ENCODE assay signal across 12 cellular contexts in the genomic region with DNA sequence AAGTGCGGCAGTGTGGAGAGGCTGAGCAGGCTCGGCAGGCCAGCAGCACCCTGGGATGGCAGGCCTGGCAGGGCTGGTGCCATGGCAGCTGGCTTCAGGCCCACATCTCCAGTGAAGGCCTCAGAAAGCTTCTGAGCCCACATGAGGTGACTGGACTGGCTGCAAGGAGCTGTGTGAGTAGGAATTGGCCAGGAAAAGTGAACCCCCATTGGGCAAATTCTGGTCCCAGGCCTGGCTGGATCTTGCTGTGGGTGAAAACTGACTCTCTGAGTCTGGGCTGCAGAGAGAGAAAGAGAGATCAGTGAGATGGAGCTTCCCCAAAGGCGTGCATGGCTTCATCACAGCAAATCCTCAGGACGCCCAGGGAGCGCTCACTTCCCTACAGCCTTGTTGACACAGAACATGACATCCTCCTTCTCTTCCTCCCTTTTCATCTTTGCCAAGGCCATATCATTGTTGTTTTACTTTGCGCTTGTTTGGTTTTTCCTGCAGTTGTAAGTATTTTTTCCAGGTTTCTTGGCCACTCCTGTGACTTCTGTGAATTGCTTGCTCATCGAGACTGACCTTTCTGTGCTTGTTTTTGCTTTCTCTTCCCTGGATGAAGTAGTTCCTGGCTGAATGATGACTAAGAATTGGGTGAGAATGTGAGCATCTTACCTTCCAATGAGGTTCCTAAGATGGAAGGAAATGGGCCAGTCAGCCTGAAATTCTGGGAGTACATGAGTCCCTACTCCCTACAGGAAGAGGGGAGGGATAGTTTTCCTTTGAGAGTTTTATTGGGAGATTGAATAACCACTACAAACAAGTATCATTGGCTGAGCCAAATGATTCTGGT.
DNase-seq lines count a peak whose midpoint lies in the region; ATAC-seq and TF ChIP-seq lines count a peak whose summit lies in the region.
"Had no signal": no experiment of that assay in that cellular context is flagged by ENCODE, and none has a peak within 500 bp of the region (broad histone marks: within the 10 kb centered on the region; RNA-seq: fewer than 3 reads in every experiment).

No MANE protein-coding gene starts in this region.

- peak overlapping the region; percentile 54 for H3K27ac Mint-ChIP-seq in stimulated activated effector memory CD8-positive, alpha-beta T cell treated with anti-CD3 and anti-CD28 coated beads, Interleukin-12 subunit alpha, Interleukin-12 subunit beta, amount 100 ng/mL, for 72 hours
- H3K27ac Mint-ChIP-seq: B cell had no signal

- H3K36me3 Mint-ChIP-seq in stimulated activated effector memory CD8-positive, alpha-beta T cell treated with anti-CD3 and anti-CD28 coated beads, Interleukin-12 subunit alpha, Interleukin-12 subunit beta, amount 100 ng/mL, for 72 hours, result no peaks in the 10 kb centered on the region

- H3K36me3 ChIP-seq in testis (ENCODE audit: low read depth, missing control alignments), result no peaks in the 10 kb centered on the region
- H3K36me3 ChIP-seq: suprapubic skin had no signal

- no peak for TF ChIP-seq POLR2A in testis (IDR thresholded peaks at IDR 0.05)

- H3K9me3 ChIP-seq in testis, result no peaks in the 10 kb centered on the region
- H3K9me3 ChIP-seq: suprapubic skin had no signal

- no peak overlapping the region for H3K4me3 ChIP-seq in astrocyte of the cerebellum (ENCODE audit: low read depth, low read length)
- no peak overlapping the region for H3K4me3 ChIP-seq in testis
- H3K4me3 ChIP-seq: hepatocyte, suprapubic skin had no signal

- peaks cover 7% of the 10 kb centered on the region for H3K4me1 Mint-ChIP-seq in stimulated activated effector memory CD8-positive, alpha-beta T cell treated with anti-CD3 and anti-CD28 coated beads, Interleukin-12 subunit alpha, Interleukin-12 subunit beta, amount 100 ng/mL, for 72 hours
- H3K4me1 Mint-ChIP-seq: B cell had no signal

- peaks cover 22% of the 10 kb centered on the region for H3K4me1 ChIP-seq in testis
- H3K4me1 ChIP-seq: parathyroid adenoma had no signal

- no peak for ATAC-seq in stimulated activated effector memory CD8-positive, alpha-beta T cell treated with anti-CD3 and anti-CD28 coated beads, Interleukin-12 subunit alpha, Interleukin-12 subunit beta, amount 100 ng/mL, for 72 hours
- ATAC-seq in GM21737 (IDR thresholded peaks at IDR 0.05; ENCODE audit: unreplicated experiment), result no peak

- peak; percentile 67 for DNase-seq in HT1080 (ENCODE audit: low read depth)
- peak; percentile 12 for DNase-seq in astrocyte of the cerebellum (ENCODE audit: low read depth)
- DNase-seq in glomerular endothelial cell (ENCODE audit: extremely low read depth, low read depth, low spot score), result peak; percentile 31
- DNase-seq in stimulated activated effector memory CD8-positive, alpha-beta T cell treated with anti-CD3 and anti-CD28 coated beads, Interleukin-12 subunit alpha, Interleukin-12 subunit beta, amount 100 ng/mL, for 72 hours (ENCODE audit: low spot score in 2 of 2), result no peak
- no peak for DNase-seq in testis
- no peak for DNase-seq in NCI-H1436 (lab: John Stamatoyannopoulos, UW)
- DNase-seq: NCI-H510A treated with DMSO at 0.1 percent for 48 hours had no signal

- intact Hi-C loops in testis (cut with DNase I; ENCODE audit: low total_unique reads), result no loop called here

- no peak overlapping the region for H3K4me3 Mint-ChIP-seq in stimulated activated effector memory CD8-positive, alpha-beta T cell treated with anti-CD3 and anti-CD28 coated beads, Interleukin-12 subunit alpha, Interleukin-12 subunit beta, amount 100 ng/mL, for 72 hours
- H3K4me3 Mint-ChIP-seq: B cell had no signal

- no peaks in the 10 kb centered on the region for H3K9me3 Mint-ChIP-seq in stimulated activated effector memory CD8-positive, alpha-beta T cell treated with anti-CD3 and anti-CD28 coated beads, Interleukin-12 subunit alpha, Interleukin-12 subunit beta, amount 100 ng/mL, for 72 hours

- in situ Hi-C loops in astrocyte of the cerebellum (cut with HindIII; ENCODE audit: low sequenced_read_pairs), result no loop called here

- no peaks in the 10 kb centered on the region for H3K27me3 ChIP-seq in testis
- H3K27me3 ChIP-seq: hepatocyte, suprapubic skin had no signal

- TF ChIP-seq CTCF in astrocyte of the cerebellum (IDR thresholded peaks at IDR 0.05; ENCODE audit: low read depth, low read length, missing control alignments) (no peak), testis (IDR thresholded peaks at IDR 0.05) (no peak)

- no peak overlapping the region for H3K27ac ChIP-seq in testis
- H3K27ac ChIP-seq: hepatocyte, parathyroid adenoma, suprapubic skin had no signal

- 68 to 72% methylated on average over 7 of the region's 7 CpGs for WGBS in testis, 2 donors

Comparison
In these comparisons a context has a peak if more than half of its experiments do, and no peak if none do; other contexts are left out.
1. DNase-seq: peak in HT1080 (single experiment), astrocyte of the cerebellum (single experiment) and glomerular endothelial cell (single experiment); none in stimulated activated effector memory CD8-positive, alpha-beta T cell treated with anti-CD3 and anti-CD28 coated beads, Interleukin-12 subunit alpha, Interleukin-12 subunit beta, amount 100 ng/mL, for 72 hours (0 of 2), testis (single experiment) and NCI-H1436 (single experiment).